ENCODE assay signal across 27 cellular contexts in genomic region chr3:5431142-5431541, GRCh38.
"Had no signal": no experiment of that assay in that cellular context is flagged by ENCODE, and none has a peak within 500 bp of the region (broad histone marks: within the 10 kb centered on the region; RNA-seq: fewer than 3 reads in every experiment).

No MANE protein-coding gene starts in this region.

- H3K27ac Mint-ChIP-seq: naive thymus-derived CD8-positive, alpha-beta T cell; natural killer cell treated with Interleukin-12 subunit alpha and Interleukin-12 subunit beta and Interleukin-15 and Interleukin-18, amount 100 ng/mL, for 72 hours; neural progenitor cell; progenitor cell of endocrine pancreas; stimulated activated effector memory CD8-positive, alpha-beta T cell treated with anti-CD3 and anti-CD28 coated beads, Interleukin-12 subunit alpha, Interleukin-12 subunit beta, amount 100 ng/mL, for 72 hours; stimulated activated naive CD8-positive, alpha-beta T cell treated with anti-CD3 and anti-CD28 coated beads, Interleukin-15, Interleukin-2, amounts not matched to agents 100 ng/mL and 50 ng/mL, for 24 hours had no signal

- H3K27ac ChIP-seq: neural progenitor cell, ovary, parathyroid adenoma, psoas muscle, right lobe of liver, sigmoid colon, suprapubic skin, testis, tibial artery, transverse colon, upper lobe of left lung, vagina had no signal

- DNase-seq: naive thymus-derived CD8-positive, alpha-beta T cell; occipital lobe; ovary; posterior cingulate gyrus; psoas muscle; right cardiac atrium; right lobe of liver; sigmoid colon; stimulated activated CD4-positive, alpha-beta T cell treated with anti-CD3 and anti-CD28 coated beads, Interleukin-15, amount 100 ng/mL, for 24 hours; stimulated activated CD4-positive, alpha-beta T cell treated with anti-CD3 and anti-CD28 coated beads, Interleukin-2, amount 100 ng/mL, for 24 hours; stimulated activated CD4-positive, alpha-beta T cell treated with anti-CD3 and anti-CD28 coated beads, Interleukin-2, amount 100 ng/mL, for 48 hours; stimulated activated CD4-positive, alpha-beta T cell treated with anti-CD3 and anti-CD28 coated beads, Interleukin-4, amount 100 ng/mL, for 24 hours; stimulated activated naive CD4-positive, alpha-beta T cell treated with Interleukin-2 at 50 U/mL for 16 hours; substantia nigra; testis; tibial artery; transverse colon; upper lobe of left lung had no signal

- H3K79me2 ChIP-seq: parathyroid adenoma had no signal

- H2AFZ ChIP-seq: neural progenitor cell, parathyroid adenoma had no signal

- H3K36me3 Mint-ChIP-seq: naive thymus-derived CD8-positive, alpha-beta T cell; natural killer cell treated with Interleukin-12 subunit alpha and Interleukin-12 subunit beta and Interleukin-15 and Interleukin-18, amount 100 ng/mL, for 72 hours; neural progenitor cell; stimulated activated effector memory CD8-positive, alpha-beta T cell treated with anti-CD3 and anti-CD28 coated beads, Interleukin-12 subunit alpha, Interleukin-12 subunit beta, amount 100 ng/mL, for 72 hours; stimulated activated naive B cell treated with anti-CD40 and anti-IgM and Interleukin-4, amounts not matched to agents 10 μg/mL and 1 μg/mL and 100 μg/mL, for 72 hours had no signal

- H3K4me1 Mint-ChIP-seq: stimulated activated effector memory CD8-positive, alpha-beta T cell treated with anti-CD3 and anti-CD28 coated beads, Interleukin-12 subunit alpha, Interleukin-12 subunit beta, amount 100 ng/mL, for 72 hours had no signal

- H3K4me3 Mint-ChIP-seq: naive thymus-derived CD8-positive, alpha-beta T cell; natural killer cell treated with Interleukin-12 subunit alpha and Interleukin-12 subunit beta and Interleukin-15 and Interleukin-18, amount 100 ng/mL, for 72 hours; neural progenitor cell; stimulated activated effector memory CD8-positive, alpha-beta T cell treated with anti-CD3 and anti-CD28 coated beads, Interleukin-12 subunit alpha, Interleukin-12 subunit beta, amount 100 ng/mL, for 72 hours; stimulated activated naive B cell treated with anti-CD40 and anti-IgM and Interleukin-4, amounts not matched to agents 10 μg/mL and 1 μg/mL and 100 μg/mL, for 72 hours; stimulated activated naive CD8-positive, alpha-beta T cell treated with anti-CD3 and anti-CD28 coated beads, Interleukin-15, Interleukin-2, amounts not matched to agents 100 ng/mL and 50 ng/mL, for 24 hours had no signal

- H3K27me3 ChIP-seq: neural progenitor cell, ovary, right lobe of liver, sigmoid colon, suprapubic skin, testis, transverse colon, upper lobe of left lung, vagina had no signal

- H3K4me3 ChIP-seq: neural progenitor cell, ovary, psoas muscle, right lobe of liver, sigmoid colon, suprapubic skin, testis, tibial artery, transverse colon, upper lobe of left lung, vagina had no signal

- H3K9me3 Mint-ChIP-seq: naive thymus-derived CD8-positive, alpha-beta T cell; natural killer cell treated with Interleukin-12 subunit alpha and Interleukin-12 subunit beta and Interleukin-15 and Interleukin-18, amount 100 ng/mL, for 72 hours; neural progenitor cell; stimulated activated effector memory CD8-positive, alpha-beta T cell treated with anti-CD3 and anti-CD28 coated beads, Interleukin-12 subunit alpha, Interleukin-12 subunit beta, amount 100 ng/mL, for 72 hours; stimulated activated naive B cell treated with anti-CD40 and anti-IgM and Interleukin-4, amounts not matched to agents 10 μg/mL and 1 μg/mL and 100 μg/mL, for 72 hours; stimulated activated naive CD8-positive, alpha-beta T cell treated with anti-CD3 and anti-CD28 coated beads, Interleukin-15, Interleukin-2, amounts not matched to agents 100 ng/mL and 50 ng/mL, for 24 hours had no signal

- H3K4me2 ChIP-seq: neural progenitor cell had no signal

- ATAC-seq: naive thymus-derived CD8-positive, alpha-beta T cell; psoas muscle; right cardiac atrium; right lobe of liver; stimulated activated effector memory CD8-positive, alpha-beta T cell treated with anti-CD3 and anti-CD28 coated beads, Interleukin-12 subunit alpha, Interleukin-12 subunit beta, amount 100 ng/mL, for 72 hours had no signal

- H3K9me3 ChIP-seq: ovary, psoas muscle, right lobe of liver, sigmoid colon, suprapubic skin, testis, tibial artery, transverse colon, upper lobe of left lung, vagina had no signal

- H3K4me1 ChIP-seq: neural progenitor cell, parathyroid adenoma, psoas muscle, right lobe of liver, sigmoid colon, testis, tibial artery, transverse colon, upper lobe of left lung, vagina had no signal

- H3K9ac ChIP-seq: neural progenitor cell, parathyroid adenoma had no signal

- H3K36me3 ChIP-seq: neural progenitor cell, ovary, right lobe of liver, sigmoid colon, suprapubic skin, tibial artery, transverse colon, upper lobe of left lung, vagina had no signal
